Comparison of ENCODE assay signal across 19 cellular contexts in genomic region chr2:31322376-31322775, GRCh38.
DNase-seq lines count a peak whose midpoint lies in the region; ATAC-seq and TF ChIP-seq lines count a peak whose summit lies in the region.
"Had no signal": no experiment of that assay in that cellular context is flagged by ENCODE, and none has a peak within 500 bp of the region (broad histone marks: within the 10 kb centered on the region; RNA-seq: fewer than 3 reads in every experiment).

No MANE protein-coding gene starts in this region.

- peaks cover 54 to 70% (median 69%) of the 10 kb centered on the region in 3 donors for H3K4me1 Mint-ChIP-seq in CD8-positive, alpha-beta memory T cell
- H3K4me1 Mint-ChIP-seq in natural killer cell = peaks cover 58 to 60% of the 10 kb centered on the region in 2 donors

- H3K27me3 ChIP-seq in CD8-positive, alpha-beta memory T cell (ENCODE audit: insufficient read depth, low read length, poor library complexity, severe bottlenecking) = no peaks in the 10 kb centered on the region
- H3K27me3 ChIP-seq in SK-N-SH (ENCODE audit: insufficient read depth) (no peaks in the 10 kb centered on the region), brain microvascular endothelial cell (replicated peaks) (no peaks in the 10 kb centered on the region)
- H3K27me3 ChIP-seq: breast epithelium, sigmoid colon, tibial nerve had no signal

- H3K27ac ChIP-seq in CD8-positive, alpha-beta memory T cell (ENCODE audit: low read depth, low read length) = no peak overlapping the region
- H3K27ac ChIP-seq in SK-N-SH (ENCODE audit: low read depth in 2 of 2, low read length in 1 of 2) (no peak overlapping the region), brain microvascular endothelial cell (no peak overlapping the region)
- H3K27ac ChIP-seq: breast epithelium, sigmoid colon, tibial nerve had no signal

- H3K4me1 ChIP-seq in CD8-positive, alpha-beta memory T cell (ENCODE audit: insufficient read depth, low read length) = peaks cover 42% of the 10 kb centered on the region
- H3K4me1 ChIP-seq in SK-N-SH (ENCODE audit: control insufficient read depth in 1 of 2, insufficient read depth in 2 of 2, low read depth in 1 of 2, low read length in 1 of 2) = peaks cover 16 to 25% of the 10 kb centered on the region in 2 experiments
- H3K4me1 ChIP-seq: breast epithelium had no signal

- H4K20me1 ChIP-seq in SK-N-SH (ENCODE audit: insufficient read depth) = no peaks in the 10 kb centered on the region

- peak overlapping the region; percentile 0 to 80 (median 58) for H3K27ac Mint-ChIP-seq in CD8-positive, alpha-beta memory T cell
- peak overlapping the region; percentile 83 to 88 for H3K27ac Mint-ChIP-seq in natural killer cell
- H3K27ac Mint-ChIP-seq: H9 had no signal

- POLR2A ChIA-PET in CD8-positive, alpha-beta memory T cell (lab: Charles Lee) = no interaction called here
- POLR2A ChIA-PET in SK-N-SH (lab: Yijun Ruan, JAX) = no interaction called here
- POLR2A ChIA-PET in HEK293T (lab: Yijun Ruan, JAX) = no interaction called here

- no peak overlapping the region for H3K9ac ChIP-seq in SK-N-SH

- no peak for TF ChIP-seq EP300 in SK-N-SH (IDR thresholded peaks at IDR 0.05; ENCODE audit: borderline replicate concordance in 1 of 2, low read depth in 1 of 2, low read length in 1 of 2)

- H3K9me3 ChIP-seq in CD8-positive, alpha-beta memory T cell (ENCODE audit: low read length) = no peaks in the 10 kb centered on the region
- no peaks in the 10 kb centered on the region for H3K9me3 ChIP-seq in SK-N-SH
- H3K9me3 ChIP-seq: breast epithelium, sigmoid colon, tibial nerve had no signal

- no peaks in the 10 kb centered on the region for H3K9me3 Mint-ChIP-seq in CD8-positive, alpha-beta memory T cell
- H3K9me3 Mint-ChIP-seq in natural killer cell = no peaks in the 10 kb centered on the region
- H3K9me3 Mint-ChIP-seq: H9 had no signal

- no peaks in the 10 kb centered on the region for H3F3A ChIP-seq in SK-N-SH (replicated peaks; ENCODE audit: insufficient read depth)

- H2AFZ ChIP-seq in SK-N-SH (ENCODE audit: low read depth) = no peak overlapping the region

- 7% methylated on average over 1 of the region's 1 CpG for WGBS in SK-N-SH (ENCODE audit: low lambda C conversion rate)

- intact Hi-C loops in natural killer cell (cut with micrococcal nuclease) = no loop called here

- no peaks in the 10 kb centered on the region for H3K36me3 Mint-ChIP-seq in CD8-positive, alpha-beta memory T cell
- no peaks in the 10 kb centered on the region for H3K36me3 Mint-ChIP-seq in natural killer cell

- peak overlapping the region in 1 of 7 donors; percentile 71 for H3K4me3 Mint-ChIP-seq in CD8-positive, alpha-beta memory T cell
- peak overlapping the region; percentile 7 for H3K4me3 Mint-ChIP-seq in natural killer cell
- H3K4me3 Mint-ChIP-seq: H9 had no signal

- H3K36me3 ChIP-seq in CD8-positive, alpha-beta memory T cell (ENCODE audit: insufficient read depth, low read length) = no peaks in the 10 kb centered on the region
- H3K36me3 ChIP-seq in SK-N-SH (replicated peaks in 1 of 2; ENCODE audit: control insufficient read depth in 1 of 2, insufficient read depth in 2 of 2, low read length in 1 of 2) (no peaks in the 10 kb centered on the region), brain microvascular endothelial cell (replicated peaks) (no peaks in the 10 kb centered on the region)
- H3K36me3 ChIP-seq: breast epithelium, sigmoid colon, tibial nerve had no signal

- no peak overlapping the region for H3K4me3 ChIP-seq in CD8-positive, alpha-beta memory T cell (ENCODE audit: low read length)
- H3K4me3 ChIP-seq in SK-N-SH (ENCODE audit: low read depth in 2 of 2, low read length in 1 of 2) (no peak overlapping the region), fibroblast of mammary gland (ENCODE audit: control insufficient read depth, low read depth, low read length) (no peak overlapping the region), brain microvascular endothelial cell (ENCODE audit: low read depth, low read length) (no peak overlapping the region)
- H3K4me3 ChIP-seq: breast epithelium, sigmoid colon, tibial nerve had no signal

- no peaks in the 10 kb centered on the region for H3K79me2 ChIP-seq in SK-N-SH (ENCODE audit: insufficient read depth)

- TF ChIP-seq RAD21 in SK-N-SH (IDR thresholded peaks at IDR 0.05; ENCODE audit: low read length) = no peak

- in situ Hi-C loops in brain microvascular endothelial cell (cut with HindIII; ENCODE audit: low pct_ligation_motif_present, low sequenced_read_pairs) = no loop called here

- peak overlapping the region; percentile 32; the same call in 1 of the 2 replicates for H3K4me2 ChIP-seq in SK-N-SH

- H3K27me3 Mint-ChIP-seq in CD8-positive, alpha-beta memory T cell = no peaks in the 10 kb centered on the region
- no peaks in the 10 kb centered on the region for H3K27me3 Mint-ChIP-seq in natural killer cell (ENCODE audit: low read depth in 2 of 2)

- CTCF ChIA-PET in CD8-positive, alpha-beta memory T cell (lab: Charles Lee) = interaction anchor here (2.7 kb wide), 1 partner anchor 11 kb away, joined by 13 read pairs; no protein-coding TSS in a partner anchor
- CTCF ChIA-PET in SK-N-SH (lab: Yijun Ruan, JAX) = interaction anchor here (0.8 to 5.4 kb wide), 7 partner anchors 11 to 460 kb away, joined by 3 to 40 read pairs (median 6); partner anchors contain the start of genes EHD3 and GALNT14
- CTCF ChIA-PET in HEK293T (lab: Yijun Ruan, JAX) = no interaction called here

- H3K9me2 ChIP-seq in SK-N-SH = no peaks in the 10 kb centered on the region

- no peak for DNase-seq in CD8-positive, alpha-beta memory T cell
- DNase-seq in SK-N-SH (no peak), fibroblast of mammary gland (ENCODE audit: low read depth) (peak; percentile 22), natural killer cell (no peak), brain microvascular endothelial cell (no peak), HEK293T (ENCODE audit: extremely low spot score) (no peak), C1 segment of cervical spinal cord (lab: John Stamatoyannopoulos, UW) (no peak)
- no peak for DNase-seq in stimulated activated CD4-positive, alpha-beta T cell treated with anti-CD3 and anti-CD28 coated beads, Interleukin-4, amount 100 ng/mL, for 1 hour
- DNase-seq: activated CD8-positive, alpha-beta memory T cell treated with anti-CD3 and anti-CD28 coated beads for 24 hours; activated gamma-delta T cell; effector memory CD4-positive, alpha-beta T cell; H9; mesendoderm; NCI-H1048; NCI-H2107; NCI-H69; sigmoid colon had no signal

- TF ChIP-seq CTCF in SK-N-SH (IDR thresholded peaks at IDR 0.05) = no peak
- no peak for TF ChIP-seq CTCF in fibroblast of mammary gland (conservative IDR thresholded peaks at IDR 0.05; ENCODE audit: control insufficient read depth, insufficient read depth, low read depth, low read length)
- TF ChIP-seq CTCF in natural killer cell (IDR thresholded peaks at IDR 0.05) = no peak
- no peak for TF ChIP-seq CTCF in brain microvascular endothelial cell (IDR thresholded peaks at IDR 0.05; ENCODE audit: low read depth, low read length, missing control alignments)

- ATAC-seq in natural killer cell = no peak

TF ChIP-seq in SK-N-SH, 30 proteins besides CTCF, POLR2A, EP300 and RAD21 (continues in another document):
- TF ChIP-seq TAF1 (IDR thresholded peaks at IDR 0.05; ENCODE audit: borderline replicate concordance, low read depth, low read length) (no peak), RXRA (IDR thresholded peaks at IDR 0.05; ENCODE audit: borderline replicate concordance, low read depth) (no peak), SIN3A (IDR thresholded peaks at IDR 0.05; ENCODE audit: borderline replicate concordance, low read depth, low read length) (no peak), MXI1 (IDR thresholded peaks at IDR 0.05; ENCODE audit: low read depth, low read length) (no peak), TCF12 (IDR thresholded peaks at IDR 0.05) (peak; percentile 54), FOXM1 (IDR thresholded peaks at IDR 0.05; ENCODE audit: low read depth) (no peak), USF1 (IDR thresholded peaks at IDR 0.05; ENCODE audit: borderline replicate concordance, low read depth) (no peak), NFIC (IDR thresholded peaks at IDR 0.05; ENCODE audit: borderline replicate concordance) (peak; percentile 46; the same call in 1 of the 2 replicates)

TF ChIP-seq in HEK293T, 16 proteins besides CTCF, POLR2A, EP300 and RAD21:
- TF ChIP-seq L3MBTL2 (conservative IDR thresholded peaks at IDR 0.05) = no peak
- TF ChIP-seq NFRKB (IDR thresholded peaks at IDR 0.05) = no peak
- no peak for TF ChIP-seq CTBP1 (IDR thresholded peaks at IDR 0.05; ENCODE audit: borderline replicate concordance)
- no peak for TF ChIP-seq ELF4 (IDR thresholded peaks at IDR 0.05)
- no peak for TF ChIP-seq LEF1 (IDR thresholded peaks at IDR 0.05; ENCODE audit: borderline replicate concordance)
- TF ChIP-seq SUZ12 (IDR thresholded peaks at IDR 0.05) = no peak
- no peak for TF ChIP-seq BHLHE40 (IDR thresholded peaks at IDR 0.05; ENCODE audit: borderline replicate concordance)
- no peak for TF ChIP-seq TARDBP (IDR thresholded peaks at IDR 0.05)
- no peak for TF ChIP-seq PKNOX1 (IDR thresholded peaks at IDR 0.05)
- TF ChIP-seq ARNT (IDR thresholded peaks at IDR 0.05) = no peak
- no peak for TF ChIP-seq FOXM1 (IDR thresholded peaks at IDR 0.05; ENCODE audit: borderline replicate concordance)
- no peak for TF ChIP-seq SP1 (IDR thresholded peaks at IDR 0.05)
- TF ChIP-seq FOXA1 (IDR thresholded peaks at IDR 0.05) = no peak
- TF ChIP-seq ZNF384 (IDR thresholded peaks at IDR 0.05) = no peak
- no peak for TF ChIP-seq HDGF (IDR thresholded peaks at IDR 0.05; ENCODE audit: borderline replicate concordance)
- no peak for TF ChIP-seq FOXK2 (IDR thresholded peaks at IDR 0.05)
